ENCODE assay signal across 28 cellular contexts in genomic region chrX:30582664-30583063, GRCh38. TPM values are rescaled to one million over a fixed set of nuclear protein-coding genes. Genes with fewer than 3 reads are reported as not detected.
DNase-seq lines count a peak whose midpoint lies in the region; ATAC-seq, FAIRE-seq and TF ChIP-seq lines count a peak whose summit lies in the region.
"Had no signal": no experiment of that assay in that cellular context is flagged by ENCODE, and none has a peak within 500 bp of the region (broad histone marks: within the 10 kb centered on the region; RNA-seq: fewer than 3 reads in every experiment).

No MANE protein-coding gene starts in this region.

- H3K4me1 Mint-ChIP-seq in Calu3 (ENCODE audit: low read depth, unreplicated experiment) (no peaks in the 10 kb centered on the region), glutamatergic neuron (ENCODE audit: low read depth, unreplicated experiment) (no peaks in the 10 kb centered on the region)

- no peak overlapping the region for H3K4me3 ChIP-seq in HepG2 (replicated peaks in 1 of 3; ENCODE audit: insufficient read depth in 1 of 3, low read depth in 2 of 3, low read length in 3 of 3)
- no peak overlapping the region for H3K4me3 ChIP-seq in right lobe of liver
- no peak overlapping the region for H3K4me3 ChIP-seq in HEK293 (ENCODE audit: low read depth, low read length)
- H3K4me3 ChIP-seq: BLaER1, GM12878 had no signal

- DNase-seq in HepG2 (ENCODE audit: low spot score), result no peak
- DNase-seq in right lobe of liver, result no peak
- no peak for DNase-seq in Calu3
- DNase-seq in T-helper 9 cell, result no peak
- no peak for DNase-seq in glutamatergic neuron
- DNase-seq: 8988T; ACHN; BE2C; Caco-2; CD4-positive, alpha-beta T cell; CD8-positive, alpha-beta T cell; DMS 273 treated with DMSO at 0.1 percent for 48 hours; DMS153; DMS53; DMS79; DND-41; EL; GDM1 had no signal

- H3K9me3 ChIP-seq in HepG2 (ENCODE audit: low read length) (no peaks in the 10 kb centered on the region), right lobe of liver (no peaks in the 10 kb centered on the region), HEK293 (ENCODE audit: control insufficient read depth, insufficient read depth, low read depth, low read length) (no peaks in the 10 kb centered on the region)
- H3K9me3 ChIP-seq: BE2C, Caco-2 had no signal

- no peak for TF ChIP-seq RAD21 in HepG2 (CRISPR knock-in tag; IDR thresholded peaks at IDR 0.05)

- no peak overlapping the region for H3K4me2 ChIP-seq in HepG2 (ENCODE audit: low read depth, low read length)
- H3K4me2 ChIP-seq: BLaER1 had no signal

- H3K4me1 ChIP-seq in HepG2 (ENCODE audit: insufficient read depth, low read length), result peaks cover 14% of the 10 kb centered on the region
- H3K4me1 ChIP-seq in right lobe of liver, result no peaks in the 10 kb centered on the region
- no peaks in the 10 kb centered on the region for H3K4me1 ChIP-seq in HEK293 (ENCODE audit: control insufficient read depth, insufficient read depth, low read length)
- H3K4me1 ChIP-seq: BE2C, Caco-2 had no signal

- in situ Hi-C loops in HepG2 (cut with HindIII; ENCODE audit: extremely low pct_ligation_motif_present, low pct_unique_long_range_greater_than_20kb), result no loop called here

- H3K27me3 ChIP-seq in HepG2 (ENCODE audit: control insufficient read depth in 1 of 2, insufficient read depth in 2 of 2, low read length in 2 of 2), result no peaks in the 10 kb centered on the region
- no peaks in the 10 kb centered on the region for H3K27me3 ChIP-seq in right lobe of liver
- H3K27me3 ChIP-seq: BE2C, BLaER1 had no signal

- no peaks in the 10 kb centered on the region for H3K79me2 ChIP-seq in HepG2 (ENCODE audit: insufficient read depth, low read length)

- H3K9me3 Mint-ChIP-seq in Calu3 (ENCODE audit: low read depth, unreplicated experiment) (no peaks in the 10 kb centered on the region), glutamatergic neuron (ENCODE audit: unreplicated experiment) (no peaks in the 10 kb centered on the region)
- H3K9me3 Mint-ChIP-seq: CD4-positive, alpha-beta T cell; CD8-positive, alpha-beta T cell had no signal

- H3K36me3 Mint-ChIP-seq in Calu3 (ENCODE audit: insufficient read depth, unreplicated experiment) (no peaks in the 10 kb centered on the region), glutamatergic neuron (ENCODE audit: unreplicated experiment) (no peaks in the 10 kb centered on the region)
- H3K36me3 Mint-ChIP-seq: CD8-positive, alpha-beta T cell had no signal

- H3K36me3 ChIP-seq in HepG2 (replicated peaks in 1 of 2; ENCODE audit: control insufficient read depth in 1 of 2, insufficient read depth in 2 of 2, low read length in 2 of 2) (no peaks in the 10 kb centered on the region), right lobe of liver (no peaks in the 10 kb centered on the region), HEK293 (ENCODE audit: control insufficient read depth in 2 of 2, insufficient read depth in 1 of 2, low read length in 2 of 2) (no peaks in the 10 kb centered on the region)
- H3K36me3 ChIP-seq: BE2C, BLaER1 had no signal

- BruUV-seq in HepG2 (replicated peaks; lab: Mats Ljungman, UMichigan) (no TSS peak), Calu3 (replicated peaks; lab: Mats Ljungman, UMichigan) (no TSS peak)

- peak overlapping the region; percentile 52 for H3K27ac Mint-ChIP-seq in Calu3 (ENCODE audit: unreplicated experiment)
- H3K27ac Mint-ChIP-seq in glutamatergic neuron (ENCODE audit: unreplicated experiment), result no peak overlapping the region
- H3K27ac Mint-ChIP-seq: CD4-positive, alpha-beta T cell; CD8-positive, alpha-beta T cell had no signal

- no peak overlapping the region for H3K9ac ChIP-seq in HepG2 (ENCODE audit: insufficient read depth, low read depth, low read length)
- H3K9ac ChIP-seq: BLaER1 had no signal

- no peak for ATAC-seq in HepG2
- ATAC-seq in right lobe of liver, result no peak
- no peak for ATAC-seq in HG02938 (IDR thresholded peaks at IDR 0.05; ENCODE audit: unreplicated experiment)
- ATAC-seq: CD8-positive, alpha-beta T cell; GM12878 had no signal

- TF ChIP-seq POLR2A in HepG2 (IDR thresholded peaks at IDR 0.05; ENCODE audit: insufficient read depth in 1 of 2, low read depth in 2 of 2, low read length in 2 of 2), result no peak
- no peak for TF ChIP-seq POLR2A in right lobe of liver (IDR thresholded peaks at IDR 0.05)

- H4K20me1 ChIP-seq in HepG2 (ENCODE audit: insufficient read depth, low read length), result no peaks in the 10 kb centered on the region
- H4K20me1 ChIP-seq: BLaER1 had no signal

- intact Hi-C loops in HepG2 (cut with micrococcal nuclease; ENCODE audit: unreplicated experiment), result no loop called here
- intact Hi-C loops in right lobe of liver (cut with DNase I), result no loop called here
- intact Hi-C loops in Calu3 (cut with micrococcal nuclease; ENCODE audit: unreplicated experiment), result no loop called here

- H3K4me3 Mint-ChIP-seq in Calu3 (ENCODE audit: low read depth, unreplicated experiment) (no peak overlapping the region), glutamatergic neuron (ENCODE audit: unreplicated experiment) (no peak overlapping the region)
- H3K4me3 Mint-ChIP-seq: CD4-positive, alpha-beta T cell; CD8-positive, alpha-beta T cell had no signal

- no peak overlapping the region for H3K27ac ChIP-seq in HepG2 (ENCODE audit: extremely low read length, insufficient read depth, low read length)
- no peak overlapping the region for H3K27ac ChIP-seq in right lobe of liver
- H3K27ac ChIP-seq in HEK293 (ENCODE audit: extremely low read depth, low read depth, low read length), result no peak overlapping the region
- H3K27ac ChIP-seq: BLaER1, C4-2B had no signal

- H2AFZ ChIP-seq in HepG2 (ENCODE audit: low read length), result no peak overlapping the region

- TF ChIP-seq CTCF in HepG2 (CRISPR knock-in tag; IDR thresholded peaks at IDR 0.05) (no peak), right lobe of liver (IDR thresholded peaks at IDR 0.05) (no peak), Calu3 (IDR thresholded peaks at IDR 0.05; ENCODE audit: unreplicated experiment) (no peak), HEK293 (tag by site-specific recombination; IDR thresholded peaks at IDR 0.05) (no peak), glutamatergic neuron (IDR thresholded peaks at IDR 0.05; ENCODE audit: partially characterized antibody, unreplicated experiment) (no peak)

- POLR2A ChIA-PET in HepG2 (lab: Yijun Ruan, JAX) (no interaction called here), HEK293 (lab: Yijun Ruan, JAX) (no interaction called here)

- no peak for FAIRE-seq in HepG2 (lab: Jason Lieb, UNC)
- FAIRE-seq: A204.1, GM12878 had no signal

- WGBS in HepG2 (ENCODE audit: low lambda C conversion rate), result 75% methylated on average over 6 of the region's 6 CpGs
- 72% methylated on average over 6 of the region's 6 CpGs for WGBS in right lobe of liver (ENCODE audit: insufficient coverage, low coverage, low lambda C conversion rate, missing lambda C conversion rate)

- no peaks in the 10 kb centered on the region for H3K27me3 Mint-ChIP-seq in Calu3 (ENCODE audit: unreplicated experiment)
- no peaks in the 10 kb centered on the region for H3K27me3 Mint-ChIP-seq in glutamatergic neuron (ENCODE audit: unreplicated experiment)
- H3K27me3 Mint-ChIP-seq: CD4-positive, alpha-beta T cell had no signal

- CTCF ChIA-PET in HepG2 (lab: Yijun Ruan, JAX; ENCODE audit: low intra/inter-chr PET ratio, low total read pairs), result no interaction called here
- CTCF ChIA-PET in Calu3 (lab: Charles Lee), result no interaction called here
- CTCF ChIA-PET in HEK293 (lab: Yijun Ruan, JAX), result interaction anchor here (0.5 to 0.6 kb wide), 2 partner anchors 12 to 53 kb away, joined by 3 read pairs; no protein-coding TSS in a partner anchor

- TF ChIP-seq EP300 in HepG2 (IDR thresholded peaks at IDR 0.05; ENCODE audit: low read depth in 2 of 2, low read length in 2 of 2), result no peak
- no peak for TF ChIP-seq EP300 in HepG2 (CRISPR knock-in tag; IDR thresholded peaks at IDR 0.05; ENCODE audit: borderline replicate concordance)

TF ChIP-seq in HepG2, 621 proteins besides CTCF, POLR2A, EP300 and RAD21 (continues in another document):
- TF ChIP-seq ZNF790 (CRISPR knock-in tag; IDR thresholded peaks at IDR 0.05; ENCODE audit: borderline replicate concordance) (no peak), ZSCAN22 (CRISPR knock-in tag; IDR thresholded peaks at IDR 0.05) (no peak), ZNF746 (CRISPR knock-in tag; IDR thresholded peaks at IDR 0.05) (no peak), ATF7 (IDR thresholded peaks at IDR 0.05) (0 out of 2 replicates have a peak, but pooled peaks have one; percentile 15), ATF7 (CRISPR knock-in tag; IDR thresholded peaks at IDR 0.05) (no peak)

RNA-seq across cellular contexts. Expression of gene TASL, which starts 5.1 kb away (rescaled TPM):
- not detected in 2 replicates for total RNA-seq in HepG2 (2016; rRNA removed; fragmentation: Illumina TruSeq; extraction: Trizol)
- not detected in 2 replicates for total RNA-seq in HepG2 (2016; cell fraction: cytosol; rRNA removed; fragmentation: Illumina TruSeq; extraction: Trizol; ENCODE audit: low read depth)
- total RNA-seq in HepG2 (2016; cell fraction: insoluble cytoplasmic fraction; rRNA removed; fragmentation: Illumina TruSeq; extraction: Trizol), result not detected in 2 replicates
- total RNA-seq in HepG2 (2016; cell fraction: membrane; rRNA removed; fragmentation: Illumina TruSeq; extraction: Trizol), result not detected in 2 replicates
- not detected in 2 replicates for total RNA-seq in HepG2 (2016; cell fraction: nucleus; rRNA removed; fragmentation: Illumina TruSeq; extraction: Trizol)
- not detected in 2 replicates for polyA plus RNA-seq in HepG2 (2011; rRNA removed)
- polyA plus RNA-seq in HepG2 (2011; cell fraction: cytosol; rRNA removed), result not detected in 2 replicates
- not detected in 2 replicates for polyA plus RNA-seq in HepG2 (2011; cell fraction: nucleus; rRNA removed)
- polyA plus RNA-seq in HepG2 (2012), result not detected in 2 replicates
- polyA plus RNA-seq in HepG2 (2016; cell fraction: cytosol; fragmentation: Illumina TruSeq; extraction: Trizol; ENCODE audit: low read depth), result not detected in 2 replicates
- not detected in 2 replicates for polyA plus RNA-seq in HepG2 (2016; cell fraction: insoluble cytoplasmic fraction; fragmentation: Illumina TruSeq; extraction: Trizol; ENCODE audit: low read depth)
- polyA plus RNA-seq in HepG2 (2016; cell fraction: membrane; fragmentation: Illumina TruSeq; extraction: Trizol; ENCODE audit: low read depth), result not detected in 2 replicates
- not detected in 2 replicates for polyA plus RNA-seq in HepG2 (2016; cell fraction: nucleus; fragmentation: Illumina TruSeq; extraction: Trizol; ENCODE audit: insufficient read depth, low read depth)
- polyA minus RNA-seq in HepG2 (2011; rRNA and poly(A)+ RNA removed; ENCODE audit: low replicate concordance), result not detected in 2 replicates
- not detected in 2 replicates for polyA minus RNA-seq in HepG2 (2011; cell fraction: cytosol; rRNA and poly(A)+ RNA removed)
- not detected in 2 replicates for polyA minus RNA-seq in HepG2 (2011; cell fraction: nucleus; rRNA and poly(A)+ RNA removed)
- 1 to 10 TPM in 1 of 6 experiments, under 1 TPM in 4, not detected in 1; 0.35 to 1.3 (median 0.50) TPM for total RNA-seq in right lobe of liver
- not detected in 2 replicates for total RNA-seq in Calu3 (2022)
- total RNA-seq in glutamatergic neuron (ENCODE audit: unreplicated experiment), result not detected
- total RNA-seq: A673, Caco-2, Daoy, G401 had no signal
- polyA plus RNA-seq: AG04450 had no signal

Comparison
In these comparisons a context has a peak if more than half of its experiments do, and no peak if none do; other contexts are left out.
1. Of the 63 proteins assayed by ChIP-seq in both HepG2 and HEK293: peak only in HepG2: none; only in HEK293: ATF2; in both: none; in neither: 62.